ENCODE assay signal across 28 cellular contexts in the genomic region with DNA sequence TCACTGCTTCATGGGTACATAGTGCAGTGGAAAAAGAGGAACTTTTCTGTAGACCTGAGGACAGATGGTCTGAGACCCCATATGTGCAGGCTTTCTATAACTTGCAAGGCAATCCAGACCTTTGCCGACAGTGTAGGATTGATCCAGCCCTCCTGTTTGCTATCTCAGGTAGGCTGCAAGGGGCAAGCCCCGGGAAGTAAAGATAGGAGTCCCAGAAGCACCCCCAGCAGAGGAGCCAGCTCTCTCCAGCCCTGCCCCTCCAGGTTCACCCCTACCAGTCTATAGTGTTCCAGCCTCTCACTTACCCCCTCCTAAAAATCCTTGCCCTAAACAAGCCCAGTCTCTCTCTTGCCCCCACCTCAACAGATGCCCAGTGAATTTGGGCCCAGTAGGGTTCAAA.
"Had no signal": no experiment of that assay in that cellular context is flagged by ENCODE, and none has a peak within 500 bp of the region (broad histone marks: within the 10 kb centered on the region; RNA-seq: fewer than 3 reads in every experiment).

No MANE protein-coding gene starts in this region.

- H3K27ac Mint-ChIP-seq: dendritic cell treated with granulocyte-macrophage colony-stimulating factor and Interleukin-4, amounts not matched to agents 40 ng/mL and 50 ng/mL, for 4 days; effector memory CD8-positive, alpha-beta T cell; endodermal cell had no signal

- H3K36me3 ChIP-seq: colonic mucosa, esophagus squamous epithelium, gastrocnemius medialis, gastroesophageal sphincter, heart left ventricle, heart right ventricle had no signal

- H3K9me3 ChIP-seq: colonic mucosa, esophagus squamous epithelium, gastrocnemius medialis, gastroesophageal sphincter, heart left ventricle, heart right ventricle had no signal

- H3K4me1 Mint-ChIP-seq: endodermal cell had no signal

- H3K4me3 Mint-ChIP-seq: dendritic cell treated with granulocyte-macrophage colony-stimulating factor and Interleukin-4, amounts not matched to agents 40 ng/mL and 50 ng/mL, for 4 days; effector memory CD8-positive, alpha-beta T cell; endodermal cell had no signal

- H3K27me3 ChIP-seq: colonic mucosa, foreskin keratinocyte, gastrocnemius medialis had no signal

- H3K4me1 ChIP-seq: colonic mucosa, esophagus squamous epithelium, foreskin keratinocyte, gastrocnemius medialis, gastroesophageal sphincter, heart left ventricle, heart right ventricle had no signal

- DNase-seq: colonic mucosa; cortex of kidney; dermis blood vessel endothelial cell; dorsolateral prefrontal cortex; effector CD4-positive, alpha-beta T cell; effector CD8-positive, alpha-beta T cell; effector memory CD4-positive, alpha-beta T cell; effector memory CD8-positive, alpha-beta T cell; endodermal cell; erythroblast; esophagus squamous epithelium; foreskin fibroblast; foreskin keratinocyte; foreskin melanocyte; gastrocnemius medialis; glutamatergic neuron; head of caudate nucleus; heart left ventricle; heart right ventricle had no signal

- H3K27me3 Mint-ChIP-seq: dendritic cell treated with granulocyte-macrophage colony-stimulating factor and Interleukin-4, amounts not matched to agents 40 ng/mL and 50 ng/mL, for 4 days had no signal

- ATAC-seq: effector memory CD8-positive, alpha-beta T cell; esophagus mucosa; foreskin keratinocyte; gastrocnemius medialis; gastroesophageal sphincter; heart left ventricle; heart right ventricle had no signal

- H3K4me3 ChIP-seq: colonic mucosa, coronary artery, dorsolateral prefrontal cortex, esophagus squamous epithelium, gastrocnemius medialis, gastroesophageal sphincter, heart left ventricle, heart right ventricle had no signal

- H3K27ac ChIP-seq: colonic mucosa, coronary artery, dorsolateral prefrontal cortex, epithelial cell of prostate, esophagus squamous epithelium, foreskin keratinocyte, gastrocnemius medialis, gastroesophageal sphincter, heart left ventricle, heart right ventricle had no signal

- H3K9me3 Mint-ChIP-seq: dendritic cell treated with granulocyte-macrophage colony-stimulating factor and Interleukin-4, amounts not matched to agents 40 ng/mL and 50 ng/mL, for 4 days; effector memory CD8-positive, alpha-beta T cell; endodermal cell had no signal

- FAIRE-seq: colon, endometrium, endothelial cell of umbilical vein, frontal cortex had no signal
